In the genomic region with DNA sequence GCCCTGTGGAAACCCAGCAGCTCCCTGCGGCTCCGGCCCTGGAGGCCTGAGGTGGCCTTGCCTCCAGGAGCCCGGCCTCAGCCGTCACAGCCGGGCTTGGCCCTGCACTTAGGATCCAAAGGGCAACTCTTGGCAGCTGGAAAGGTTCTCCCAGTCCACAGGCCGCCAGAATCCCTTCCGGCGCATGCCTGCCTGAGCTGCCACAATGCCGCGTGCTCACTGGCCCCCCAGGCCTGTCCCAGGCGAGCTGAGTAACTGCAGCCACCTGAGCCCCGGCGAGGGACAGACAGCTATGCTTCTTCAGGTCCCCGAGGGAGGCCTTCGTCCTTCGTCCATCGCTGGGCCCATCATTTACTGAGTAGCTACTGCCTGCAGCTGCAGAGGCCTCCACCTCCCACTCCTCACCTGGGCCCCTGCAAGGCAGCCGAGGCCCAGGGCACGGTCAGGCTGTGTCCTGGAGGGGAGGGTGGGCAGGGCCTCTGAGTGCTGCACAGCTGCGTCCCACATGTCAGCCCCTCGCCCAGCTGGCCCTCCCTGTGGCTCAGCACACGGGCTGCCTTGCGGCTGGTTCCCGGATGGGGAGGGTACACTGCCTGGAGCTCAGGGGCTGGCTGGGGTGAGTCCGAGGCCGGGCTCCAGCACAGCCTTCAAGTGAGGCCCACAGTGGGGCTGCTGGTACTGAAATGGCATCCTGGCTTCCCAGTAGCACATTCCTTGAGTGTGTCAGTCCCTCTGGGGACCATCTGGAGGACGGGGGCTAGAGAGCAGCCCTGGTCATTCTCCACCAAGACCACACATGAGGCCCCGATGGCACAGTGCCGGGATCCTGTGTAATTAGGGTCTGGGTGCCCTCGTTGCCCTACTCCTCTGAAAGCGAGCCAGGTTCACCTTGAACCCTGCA, we compare ENCODE assay signal across 1 cellular context.
TF ChIP-seq lines count a peak whose summit lies in the region.

No MANE protein-coding gene starts in this region.

TF ChIP-seq in IMR-90, 13 proteins besides CTCF, POLR2A, EP300 and RAD21 (continued from another document):
- TF ChIP-seq, protein P1, sequence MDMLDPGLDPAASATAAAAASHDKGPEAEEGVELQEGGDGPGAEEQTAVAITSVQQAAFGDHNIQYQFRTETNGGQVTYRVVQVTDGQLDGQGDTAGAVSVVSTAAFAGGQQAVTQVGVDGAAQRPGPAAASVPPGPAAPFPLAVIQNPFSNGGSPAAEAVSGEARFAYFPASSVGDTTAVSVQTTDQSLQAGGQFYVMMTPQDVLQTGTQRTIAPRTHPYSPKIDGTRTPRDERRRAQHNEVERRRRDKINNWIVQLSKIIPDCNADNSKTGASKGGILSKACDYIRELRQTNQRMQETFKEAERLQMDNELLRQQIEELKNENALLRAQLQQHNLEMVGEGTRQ (IDR thresholded peaks at IDR 0.05; ENCODE audit: low read depth, low read length), result no peak
- TF ChIP-seq SMC3 (IDR thresholded peaks at IDR 0.05; ENCODE audit: low read depth, low read length) (no peak), BHLHE40 (IDR thresholded peaks at IDR 0.05; ENCODE audit: low read depth, low read length) (no peak)
- TF ChIP-seq, protein P2, sequence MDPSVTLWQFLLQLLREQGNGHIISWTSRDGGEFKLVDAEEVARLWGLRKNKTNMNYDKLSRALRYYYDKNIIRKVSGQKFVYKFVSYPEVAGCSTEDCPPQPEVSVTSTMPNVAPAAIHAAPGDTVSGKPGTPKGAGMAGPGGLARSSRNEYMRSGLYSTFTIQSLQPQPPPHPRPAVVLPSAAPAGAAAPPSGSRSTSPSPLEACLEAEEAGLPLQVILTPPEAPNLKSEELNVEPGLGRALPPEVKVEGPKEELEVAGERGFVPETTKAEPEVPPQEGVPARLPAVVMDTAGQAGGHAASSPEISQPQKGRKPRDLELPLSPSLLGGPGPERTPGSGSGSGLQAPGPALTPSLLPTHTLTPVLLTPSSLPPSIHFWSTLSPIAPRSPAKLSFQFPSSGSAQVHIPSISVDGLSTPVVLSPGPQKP (IDR thresholded peaks at IDR 0.05; ENCODE audit: borderline replicate concordance, low read depth, low read length), result no peak
